14 cellular contexts compared by ENCODE assay signal in genomic region chr19:50399368-50399745, GRCh38. TPM values are rescaled to one million over a fixed set of nuclear protein-coding genes. Genes with fewer than 3 reads are reported as not detected.
DNase-seq lines count a peak whose midpoint lies in the region; ATAC-seq and TF ChIP-seq lines count a peak whose summit lies in the region.
"Had no signal": no experiment of that assay in that cellular context is flagged by ENCODE, and none has a peak within 500 bp of the region (broad histone marks: within the 10 kb centered on the region; RNA-seq: fewer than 3 reads in every experiment).

No MANE protein-coding gene starts in this region.

- no peaks in the 10 kb centered on the region for H3K9me3 Mint-ChIP-seq in endothelial cell (ENCODE audit: unreplicated experiment)
- H3K9me3 Mint-ChIP-seq: CD4-positive, alpha-beta T cell had no signal

- H3K4me1 ChIP-seq in osteoblast (ENCODE audit: insufficient read depth, low read length) = no peaks in the 10 kb centered on the region
- H3K4me1 ChIP-seq: BE2C, HAP-1 had no signal

- H3K27me3 ChIP-seq in osteoblast (ENCODE audit: insufficient read depth, low read length) = no peaks in the 10 kb centered on the region
- H3K27me3 ChIP-seq: BE2C had no signal

- no peak overlapping the region for H3K4me3 ChIP-seq in osteoblast (ENCODE audit: insufficient read depth, low read length)
- H3K4me3 ChIP-seq: HAP-1 had no signal

- no peaks in the 10 kb centered on the region for H3K36me3 ChIP-seq in osteoblast (ENCODE audit: insufficient read depth, low read length)

- no peaks in the 10 kb centered on the region for H3K79me2 ChIP-seq in osteoblast (ENCODE audit: insufficient read depth, low read length)

- peaks cover 18% of the 10 kb centered on the region for H3K36me3 Mint-ChIP-seq in endothelial cell (ENCODE audit: low read depth, unreplicated experiment)

- H3K4me2 ChIP-seq in osteoblast (ENCODE audit: insufficient read depth, low read length) = no peak overlapping the region

- peak; percentile 14 for DNase-seq in D341Med (ENCODE audit: low spot score)
- no peak for DNase-seq in endothelial cell (ENCODE audit: low spot score)
- DNase-seq in osteoblast (ENCODE audit: insufficient read length, low spot score, missing footprints) = peak; percentile 14
- no peak for DNase-seq in Right ventricle myocardium superior
- no peak for DNase-seq in epidermal melanocyte (ENCODE audit: insufficient read length, low spot score)
- DNase-seq: ACHN; BE2C; CD4-positive, alpha-beta T cell; DMS79 treated with DMSO at 0.1 percent for 48 hours; GF-D8 had no signal

- H3K27ac Mint-ChIP-seq in endothelial cell (ENCODE audit: unreplicated experiment) = peak overlapping the region; percentile 4
- H3K27ac Mint-ChIP-seq: CD4-positive, alpha-beta T cell had no signal

- no peak overlapping the region for H2AFZ ChIP-seq in osteoblast (ENCODE audit: low read length)

- H3K27me3 Mint-ChIP-seq in endothelial cell (ENCODE audit: unreplicated experiment) = peaks cover 4% of the 10 kb centered on the region
- H3K27me3 Mint-ChIP-seq: CD4-positive, alpha-beta T cell had no signal

- H3K4me3 Mint-ChIP-seq in endothelial cell (ENCODE audit: unreplicated experiment) = peak overlapping the region; percentile 35
- H3K4me3 Mint-ChIP-seq: CD4-positive, alpha-beta T cell had no signal

- H3K27ac ChIP-seq in osteoblast (ENCODE audit: low read depth, low read length) = no peak overlapping the region
- H3K27ac ChIP-seq: C4-2B had no signal

- intact Hi-C loops in Right ventricle myocardium superior (cut with DNase I) = no loop called here

- TF ChIP-seq CTCF in endothelial cell (IDR thresholded peaks at IDR 0.05; ENCODE audit: unreplicated experiment) (no peak), osteoblast (IDR thresholded peaks at IDR 0.05; ENCODE audit: extremely low read depth, low read depth, low read length) (no peak)

- no peaks in the 10 kb centered on the region for H3K4me1 Mint-ChIP-seq in endothelial cell (ENCODE audit: unreplicated experiment)

- H4K20me1 ChIP-seq in osteoblast (ENCODE audit: insufficient read depth, low read length) = no peaks in the 10 kb centered on the region

- no peak for ATAC-seq in HG03039 (IDR thresholded peaks at IDR 0.05; ENCODE audit: unreplicated experiment)
- no peak for ATAC-seq in Right ventricle myocardium superior (ENCODE audit: poor library complexity)

- no peaks in the 10 kb centered on the region for H3K9me3 ChIP-seq in osteoblast (ENCODE audit: low read depth, low read length)
- H3K9me3 ChIP-seq: BE2C, HAP-1 had no signal

RNA-seq across cellular contexts. Expression of gene POLD1, which starts 15.2 kb away (rescaled TPM):
- total RNA-seq in endothelial cell (ENCODE audit: unreplicated experiment) = 54.4 TPM
- 14.7 and 15.6 TPM in 2 replicates for total RNA-seq in osteoblast
- total RNA-seq in Right ventricle myocardium superior = 7.8 TPM

RNA-seq across cellular contexts. Expression of gene SPIB, which starts 19.4 kb away (rescaled TPM):
- total RNA-seq in endothelial cell (ENCODE audit: unreplicated experiment) (not detected), osteoblast (0.36 TPM in 1 of 2 replicates, not detected in the other), Right ventricle myocardium superior (not detected)
- total RNA-seq: HT-29 had no signal

RNA-seq across cellular contexts. Expression of gene NR1H2, which starts 23.1 kb away (rescaled TPM):
- total RNA-seq in endothelial cell (ENCODE audit: unreplicated experiment) (21.6 TPM), osteoblast (91.1 and 113 TPM in 2 replicates), Right ventricle myocardium superior (68.4 TPM)

RNA-seq across cellular contexts. Expression of gene MYBPC2, which starts 33.3 kb away (rescaled TPM):
- total RNA-seq in endothelial cell (ENCODE audit: unreplicated experiment) (0.46 TPM), osteoblast (not detected in 2 replicates), Right ventricle myocardium superior (not detected)
- total RNA-seq: HT-29 had no signal

RNA-seq across cellular contexts. Expression of gene NAPSA, which starts 33.9 kb away (rescaled TPM):
- not detected for total RNA-seq in endothelial cell (ENCODE audit: unreplicated experiment)
- under 0.01 and 0.29 TPM in 2 replicates for total RNA-seq in osteoblast
- total RNA-seq in Right ventricle myocardium superior = 0.40 TPM

Comparison
In these comparisons a context has a peak if more than half of its experiments do, and no peak if none do; other contexts are left out.
1. DNase-seq: peak in D341Med (single experiment) and osteoblast (single experiment); none in endothelial cell (single experiment), Right ventricle myocardium superior (single experiment) and epidermal melanocyte (single experiment).